28 cellular contexts compared by ENCODE assay signal in genomic region chr9:90998573-90998972, GRCh38.
DNase-seq lines count a peak whose midpoint lies in the region; ATAC-seq, FAIRE-seq and TF ChIP-seq lines count a peak whose summit lies in the region.
"Had no signal": no experiment of that assay in that cellular context is flagged by ENCODE, and none has a peak within 500 bp of the region (broad histone marks: within the 10 kb centered on the region; RNA-seq: fewer than 3 reads in every experiment).

No MANE protein-coding gene starts in this region.

- DNase-seq in DMS153 treated with DMSO at 0.1 percent for 48 hours (lab: John Stamatoyannopoulos, UW; ENCODE audit: unreplicated experiment) (peak; percentile 77), LoVo (ENCODE audit: low spot score) (peak; percentile 47), SJSA1 (ENCODE audit: low read depth in 1 of 2, low spot score in 2 of 2) (peak; percentile 38 to 56), keratinocyte (ENCODE audit: low read depth, low spot score) (no peak), RKO (ENCODE audit: low spot score) (no peak)
- DNase-seq in CD4-positive, alpha-beta T cell: no peak
- DNase-seq: activated CD4-positive, alpha-beta memory T cell treated with anti-CD3 and anti-CD28 coated beads, Interleukin-2, amount 10 ng/mL, durations not matched to agents 7 days and 5 days; activated naive CD4-positive, alpha-beta T cell treated with anti-CD3 and anti-CD28 coated beads, Interleukin-2, amount 50 U/mL, for 16 hours; activated T-cell treated with anti-CD3 and anti-CD28 coated beads, Interleukin-2, amount 50 U/mL, for 24 hours; aorta; DND-41; gastrocnemius medialis; H7; hypothalamus; NCI-H1694 treated with DMSO at 0.1 percent for 48 hours; nucleus accumbens; SIG-M5; stimulated activated CD4-positive, alpha-beta T cell treated with anti-CD3 and anti-CD28 coated beads, Interleukin-2, amount 100 ng/mL, for 48 hours; stimulated activated naive CD4-positive, alpha-beta T cell treated with Interleukin-2 at 50 U/mL for 16 hours; tibial artery had no signal

- no peak overlapping the region for H3K27ac ChIP-seq in SJSA1
- peak overlapping the region; percentile 86 for H3K27ac ChIP-seq in keratinocyte (ENCODE audit: control insufficient read depth, insufficient read depth, low read length)
- H3K27ac ChIP-seq in CD4-positive, alpha-beta T cell (ENCODE audit: low read depth, low read length): no peak overlapping the region
- H3K27ac ChIP-seq: gastrocnemius medialis, tibial artery had no signal

- CTCF ChIA-PET in CD4-positive, alpha-beta T cell (lab: Charles Lee): no interaction called here

- H3K4me3 ChIP-seq in SJSA1 (no peak overlapping the region), keratinocyte (ENCODE audit: control insufficient read depth in 2 of 3, extremely low read depth in 1 of 3, insufficient read depth in 2 of 3, low read depth in 1 of 3, low read length in 3 of 3) (no peak overlapping the region)
- H3K4me3 ChIP-seq: gastrocnemius medialis, lung, smooth muscle cell, tibial artery had no signal

- no peaks in the 10 kb centered on the region for H4K20me1 ChIP-seq in keratinocyte (ENCODE audit: control insufficient read depth, extremely low read depth, insufficient read depth, low read length)

- no peak overlapping the region for H3K4me2 ChIP-seq in keratinocyte (ENCODE audit: control insufficient read depth, extremely low read depth, insufficient read depth, low read depth, low read length)
- H3K4me2 ChIP-seq: smooth muscle cell had no signal

- no peak for TF ChIP-seq CTCF in keratinocyte (optimal IDR thresholded peaks at IDR 0.05 in 1 of 3, IDR thresholded peaks at IDR 0.05 in 1 of 3, conservative IDR thresholded peaks at IDR 0.05 in 1 of 3; ENCODE audit: extremely low read depth in 1 of 3, insufficient read depth in 2 of 3, low read length in 3 of 3)
- TF ChIP-seq CTCF in CD4-positive, alpha-beta T cell (IDR thresholded peaks at IDR 0.05): no peak

- H3K27me3 Mint-ChIP-seq in CD4-positive, alpha-beta T cell: peaks cover 16% of the 10 kb centered on the region
- H3K27me3 Mint-ChIP-seq: central memory CD8-positive, alpha-beta T cell had no signal

- no peaks in the 10 kb centered on the region for H3K4me1 Mint-ChIP-seq in CD4-positive, alpha-beta T cell (ENCODE audit: low read depth)
- H3K4me1 Mint-ChIP-seq: central memory CD8-positive, alpha-beta T cell had no signal

- H3K36me3 Mint-ChIP-seq in CD4-positive, alpha-beta T cell (ENCODE audit: low read depth): no peaks in the 10 kb centered on the region

- H3K9me3 Mint-ChIP-seq in CD4-positive, alpha-beta T cell: no peaks in the 10 kb centered on the region
- H3K9me3 Mint-ChIP-seq: activated T-cell treated with anti-CD3 and anti-CD28 coated beads, Interleukin-2, amount 50 U/mL, for 24 hours; central memory CD8-positive, alpha-beta T cell had no signal

- no peaks in the 10 kb centered on the region for H3K27me3 ChIP-seq in SJSA1 (replicated peaks)
- H3K27me3 ChIP-seq in keratinocyte (ENCODE audit: control insufficient read depth, extremely low read depth, insufficient read depth, low read length): no peaks in the 10 kb centered on the region
- no peaks in the 10 kb centered on the region for H3K27me3 ChIP-seq in CD4-positive, alpha-beta T cell (ENCODE audit: control insufficient read depth, insufficient read depth, low read length)
- H3K27me3 ChIP-seq: gastrocnemius medialis, tibial artery had no signal

- no peak overlapping the region for H3K9ac ChIP-seq in keratinocyte (ENCODE audit: control insufficient read depth, extremely low read depth, insufficient read depth, low read length)

- dilution Hi-C loops in keratinocyte (cut with MboI; ENCODE audit: extremely low pct_ligation_motif_present, low sequenced_read_pairs): no loop called here

- H3K4me1 ChIP-seq in SJSA1 (replicated peaks) (peaks cover 45% of the 10 kb centered on the region), keratinocyte (ENCODE audit: control insufficient read depth, extremely low read depth, insufficient read depth, low read length) (peaks cover 26% of the 10 kb centered on the region)
- H3K4me1 ChIP-seq: tibial artery had no signal

- intact Hi-C loops in CD4-positive, alpha-beta T cell (cut with DNase I, micrococcal nuclease): no loop called here

- no peaks in the 10 kb centered on the region for H3K9me1 ChIP-seq in keratinocyte (ENCODE audit: control insufficient read depth, extremely low read depth, insufficient read depth, low read length)

- no peak for ATAC-seq in CD4-positive, alpha-beta T cell (ENCODE audit: poor library complexity)
- no peak for ATAC-seq in GM19452 (IDR thresholded peaks at IDR 0.05; ENCODE audit: unreplicated experiment)
- ATAC-seq: esophagus mucosa, gastrocnemius medialis had no signal

- H2AFZ ChIP-seq in keratinocyte (ENCODE audit: control insufficient read depth, low read length): no peak overlapping the region

- H3K9me3 ChIP-seq in SJSA1 (replicated peaks) (0 out of 2 replicates have a peak, but pooled peaks cover 4% of the 10 kb centered on the region), keratinocyte (ENCODE audit: control insufficient read depth, low read depth, low read length) (no peaks in the 10 kb centered on the region)
- H3K9me3 ChIP-seq in CD4-positive, alpha-beta T cell (ENCODE audit: control insufficient read depth, low read length): no peaks in the 10 kb centered on the region
- H3K9me3 ChIP-seq: gastrocnemius medialis, tibial artery had no signal

- POLR2A ChIA-PET in CD4-positive, alpha-beta T cell (lab: Charles Lee): no interaction called here

- FAIRE-seq in keratinocyte (lab: Jason Lieb, UNC): no peak
- FAIRE-seq: GM12892, islet of Langerhans had no signal

- H3K4me3 Mint-ChIP-seq in CD4-positive, alpha-beta T cell: no peak overlapping the region
- H3K4me3 Mint-ChIP-seq: activated CD4-positive, alpha-beta memory T cell treated with anti-CD3 and anti-CD28 coated beads, Interleukin-2, amount 10 ng/mL, durations not matched to agents 7 days and 5 days; activated T-cell treated with anti-CD3 and anti-CD28 coated beads, Interleukin-2, amount 50 U/mL, for 24 hours; central memory CD8-positive, alpha-beta T cell; T-helper 1 cell treated with Interleukin-12 subunit alpha and Interleukin-12 subunit beta and Interleukin-4 antibody, amounts not matched to agents 30 μg/mL and 1 μg/mL, for 36 hours had no signal

- H3K36me3 ChIP-seq in SJSA1 (no peaks in the 10 kb centered on the region), keratinocyte (ENCODE audit: control insufficient read depth in 2 of 2, extremely low read depth in 1 of 2, insufficient read depth in 2 of 2, low read length in 2 of 2) (no peaks in the 10 kb centered on the region)
- H3K36me3 ChIP-seq: gastrocnemius medialis, tibial artery had no signal

- no peaks in the 10 kb centered on the region for H3K79me2 ChIP-seq in keratinocyte (ENCODE audit: control insufficient read depth, insufficient read depth, low read length)

- no peak overlapping the region for H3K27ac Mint-ChIP-seq in CD4-positive, alpha-beta T cell
- H3K27ac Mint-ChIP-seq: activated CD4-positive, alpha-beta memory T cell treated with anti-CD3 and anti-CD28 coated beads, Interleukin-2, amount 10 ng/mL, durations not matched to agents 7 days and 5 days; activated T-cell treated with anti-CD3 and anti-CD28 coated beads, Interleukin-2, amount 50 U/mL, for 24 hours; T-helper 1 cell treated with Interleukin-12 subunit alpha and Interleukin-12 subunit beta and Interleukin-4 antibody, amounts not matched to agents 30 μg/mL and 1 μg/mL, for 36 hours had no signal

Comparison
In these comparisons a context has a peak if more than half of its experiments do, and no peak if none do; other contexts are left out.
1. DNase-seq: peak in DMS153 treated with DMSO at 0.1 percent for 48 hours (single experiment), LoVo (single experiment) and SJSA1 (2 of 2); none in keratinocyte (single experiment), RKO (single experiment) and CD4-positive, alpha-beta T cell (0 of 10).